ENCODE assay signal across 14 cellular contexts in the genomic region with DNA sequence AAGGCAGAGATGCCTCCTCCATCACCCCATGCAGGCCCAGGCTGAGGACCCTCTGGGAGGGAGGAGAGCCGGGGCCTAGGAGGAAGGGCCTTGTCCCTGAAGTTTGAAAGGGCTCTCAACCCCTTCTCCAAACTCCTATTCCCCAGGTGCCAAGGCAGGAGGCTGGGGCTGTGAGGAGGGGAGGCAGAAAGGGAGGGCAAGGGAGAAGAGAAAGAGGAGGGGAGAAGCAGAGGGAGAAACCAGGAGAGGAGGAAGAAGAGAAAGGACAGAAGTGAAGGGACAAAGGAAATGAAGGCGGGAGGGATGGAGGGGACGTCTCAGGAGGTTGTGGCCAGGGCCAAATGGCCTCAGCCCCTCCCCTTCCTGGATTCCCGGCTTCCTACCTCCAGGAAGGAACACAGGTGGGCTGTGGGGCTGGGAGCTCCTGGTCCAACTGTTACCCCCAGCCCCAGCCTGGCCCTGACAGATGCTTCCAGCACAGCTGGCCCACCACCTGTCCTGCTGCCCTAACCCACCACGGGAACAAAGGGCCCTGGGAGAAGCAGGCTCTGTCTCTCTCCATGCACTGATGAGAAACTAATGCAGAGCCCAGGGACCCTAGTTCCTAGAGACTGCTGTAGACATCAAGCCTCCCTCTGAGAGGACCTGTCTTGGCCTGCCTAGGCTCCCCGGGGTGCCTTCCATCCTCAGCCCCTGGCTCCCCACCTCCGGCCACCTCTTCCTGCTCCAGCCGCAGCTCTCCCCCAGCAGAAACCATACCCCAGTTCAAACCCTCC. TPM values are rescaled to one million over a fixed set of nuclear protein-coding genes. Genes with fewer than 3 reads are reported as not detected.
DNase-seq lines count a peak whose midpoint lies in the region; ATAC-seq and TF ChIP-seq lines count a peak whose summit lies in the region.
"Had no signal": no experiment of that assay in that cellular context is flagged by ENCODE, and none has a peak within 500 bp of the region (broad histone marks: within the 10 kb centered on the region; RNA-seq: fewer than 3 reads in every experiment).

No MANE protein-coding gene starts in this region.

- peaks cover 11 to 77% (median 65%) of the 10 kb centered on the region in 11 experiments; a peak in 21 of 22 replicates for H4K20me1 ChIP-seq in BLaER1 treated with 17β-estradiol and CSF1 and Interleukin-3, amounts not matched to agents 10 nM and 100 nM
- peaks cover 70% of the 10 kb centered on the region for H4K20me1 ChIP-seq in IMR-90 (ENCODE audit: insufficient read depth, low read length)

- H3K23ac ChIP-seq in IMR-90 (ENCODE audit: low read depth, low read length) (peak overlapping the region; percentile 79), neuronal stem cell (ENCODE audit: low read depth, low read length, poor library complexity) (no peak overlapping the region)

- POLR2A ChIA-PET in IMR-90 (lab: Charles Lee; ENCODE audit: unreplicated experiment), result interaction anchor here (0.5 to 1.0 kb wide), 2 partner anchors 25 to 43 kb away, joined by 3 read pairs; a partner anchor contains a TSS

- H2AFZ ChIP-seq in IMR-90 (replicated peaks; ENCODE audit: low read length, poor library complexity), result peak overlapping the region; percentile 41
- H2AFZ ChIP-seq in neuronal stem cell (ENCODE audit: low read length), result no peak overlapping the region

- no peak overlapping the region for H3K56ac ChIP-seq in IMR-90 (ENCODE audit: extremely low read depth, insufficient read depth, low read length)

- peak overlapping the region; percentile 45; the same call in 1 of the 2 replicates for H3K14ac ChIP-seq in IMR-90 (replicated peaks; ENCODE audit: low read depth, low read length)
- no peak overlapping the region for H3K14ac ChIP-seq in neuronal stem cell (ENCODE audit: low read length)

- intact Hi-C loops in IMR-90 (cut with micrococcal nuclease), result no loop called here

- H4K5ac ChIP-seq in IMR-90 (ENCODE audit: low read depth, low read length), result no peak overlapping the region

- TF ChIP-seq CTCF in IMR-90 (conservative IDR thresholded peaks at IDR 0.05; ENCODE audit: low read depth, low read length), result no peak
- TF ChIP-seq CTCF in coronary artery (IDR thresholded peaks at IDR 0.05), result no peak

- H3K9ac ChIP-seq in BLaER1 treated with 17β-estradiol and CSF1 and Interleukin-3, amounts not matched to agents 10 nM and 100 nM, result peak overlapping the region in 9 of 11 experiments; percentile 2 to 100 (median 97); a peak in 16 of 22 replicates
- H3K9ac ChIP-seq in IMR-90 (ENCODE audit: low read depth, low read length), result 0 out of 2 replicates have a peak overlapping the region, but pooled peaks have one; percentile 20
- H3K9ac ChIP-seq in neuronal stem cell (ENCODE audit: low read depth, low read length, poor library complexity), result peak overlapping the region; percentile 64

- H3K9me3 ChIP-seq in BLaER1 treated with 17β-estradiol and CSF1 and Interleukin-3, amounts not matched to agents 10 nM and 100 nM (replicated peaks in 1 of 11), result peaks cover 5 to 28% (median 21%) of the 10 kb centered on the region in 11 experiments; a peak in 18 of 22 replicates
- H3K9me3 ChIP-seq in IMR-90 (ENCODE audit: control insufficient read depth, insufficient read depth, low read length) (no peaks in the 10 kb centered on the region), neuronal stem cell (replicated peaks in 1 of 2; ENCODE audit: control insufficient read depth in 2 of 2, insufficient read depth in 1 of 2, low read depth in 1 of 2, low read length in 2 of 2) (peaks cover 12 to 13% of the 10 kb centered on the region in 2 donors)
- H3K9me3 ChIP-seq: SJSA1 had no signal

- dilution Hi-C loops in IMR-90 (cut with HindIII; ENCODE audit: low sequenced_read_pairs, unreplicated experiment), result no loop called here

- no peak overlapping the region for H2BK20ac ChIP-seq in IMR-90 (ENCODE audit: low read depth, low read length)

- peak overlapping the region; percentile 69 for H3K4ac ChIP-seq in IMR-90 (ENCODE audit: low read depth, low read length)
- H3K4ac ChIP-seq in neuronal stem cell (ENCODE audit: low read length), result no peak overlapping the region

- H3K27ac ChIP-seq in BLaER1 treated with 17β-estradiol and CSF1 and Interleukin-3, amounts not matched to agents 10 nM and 100 nM, result peak overlapping the region in 9 of 11 experiments; percentile 28 to 99 (median 97); a peak in 17 of 22 replicates
- H3K27ac ChIP-seq in IMR-90 (ENCODE audit: insufficient read depth, low read length) (peak overlapping the region; percentile 41), coronary artery (peak overlapping the region; percentile 11 to 97), neuronal stem cell (replicated peaks; ENCODE audit: low read length) (peak overlapping the region; percentile 33)

- H2AK5ac ChIP-seq in IMR-90 (ENCODE audit: low read depth, low read length) (peak overlapping the region; percentile 74), neuronal stem cell (ENCODE audit: low read depth, low read length) (peak overlapping the region; percentile 33)

- no peak for TF ChIP-seq RAD21 in IMR-90 (IDR thresholded peaks at IDR 0.05; ENCODE audit: low read length)

- TF ChIP-seq POLR2A in IMR-90 (IDR thresholded peaks at IDR 0.05; ENCODE audit: low read depth, low read length), result no peak

- H3K79me1 ChIP-seq in IMR-90 (ENCODE audit: low read depth in 1 of 2, low read length in 2 of 2) (peaks cover 27 to 74% of the 10 kb centered on the region in 2 experiments), neuronal stem cell (ENCODE audit: low read depth, low read length) (peaks cover 33% of the 10 kb centered on the region)

- H3K36me3 ChIP-seq in BLaER1 treated with 17β-estradiol and CSF1 and Interleukin-3, amounts not matched to agents 10 nM and 100 nM, result peaks cover 27 to 74% (median 69%) of the 10 kb centered on the region in 11 experiments
- H3K36me3 ChIP-seq in IMR-90 (ENCODE audit: control insufficient read depth, insufficient read depth, low read length) (peaks cover 50% of the 10 kb centered on the region), neuronal stem cell (replicated peaks in 1 of 2; ENCODE audit: control insufficient read depth in 2 of 2, insufficient read depth in 2 of 2, low read length in 2 of 2) (peaks cover 54 to 77% of the 10 kb centered on the region in 2 donors)

- H3K4me2 ChIP-seq in BLaER1 treated with 17β-estradiol and CSF1 and Interleukin-3, amounts not matched to agents 10 nM and 100 nM, result peak overlapping the region; percentile 94 to 100 (median 99)
- H3K4me2 ChIP-seq in IMR-90 (ENCODE audit: low read depth, low read length) (peak overlapping the region; percentile 39), neuronal stem cell (ENCODE audit: insufficient read depth, low read length, poor library complexity, severe bottlenecking) (no peak overlapping the region)

- H3K18ac ChIP-seq in IMR-90 (ENCODE audit: low read depth, low read length) (no peak overlapping the region), neuronal stem cell (ENCODE audit: low read length) (peak overlapping the region; percentile 73)

- H2BK15ac ChIP-seq in IMR-90 (ENCODE audit: low read depth, low read length) (no peak overlapping the region), neuronal stem cell (ENCODE audit: low read length) (no peak overlapping the region)

- in situ Hi-C loops in IMR-90 (cut with MboI; ENCODE audit: low sequenced_read_pairs), result no loop called here

- H4K8ac ChIP-seq in IMR-90 (ENCODE audit: low read depth in 2 of 2, low read length in 2 of 2) (no peak overlapping the region), neuronal stem cell (ENCODE audit: low read depth, low read length) (no peak overlapping the region)

- BruUV-seq in IMR-90 (replicated peaks; lab: Mats Ljungman, UMichigan), result no TSS peak

- peak overlapping the region; percentile 92 for H2AK9ac ChIP-seq in IMR-90 (replicated peaks; ENCODE audit: low read depth, low read length, poor library complexity)

- H2BK12ac ChIP-seq in neuronal stem cell (ENCODE audit: low read length), result no peak overlapping the region

- H4K91ac ChIP-seq in IMR-90 (ENCODE audit: insufficient read depth, low read depth, low read length) (peak overlapping the region; percentile 63), neuronal stem cell (ENCODE audit: low read depth, low read length, poor library complexity) (no peak overlapping the region)

- H3K4me3 ChIP-seq in BLaER1 treated with 17β-estradiol and CSF1 and Interleukin-3, amounts not matched to agents 10 nM and 100 nM, result peak overlapping the region in 5 of 10 experiments; percentile 20 to 91 (median 78); a peak in 4 of 20 replicates
- H3K4me3 ChIP-seq in IMR-90 (ENCODE audit: insufficient read depth, low read depth, low read length), result no peak overlapping the region
- H3K4me3 ChIP-seq in coronary artery, result no peak overlapping the region
- no peak overlapping the region for H3K4me3 ChIP-seq in neuronal stem cell (ENCODE audit: low read length in 2 of 2)
- H3K4me3 ChIP-seq: SJSA1 had no signal

- ATAC-seq in IMR-90 (ENCODE audit: low read depth) (no peak), GM18502 (IDR thresholded peaks at IDR 0.05; ENCODE audit: poor library complexity, unreplicated experiment) (no peak), HG03565 (IDR thresholded peaks at IDR 0.05; ENCODE audit: unreplicated experiment) (no peak)

- CTCF ChIA-PET in IMR-90 (lab: Yijun Ruan, JAX), result interaction anchor here (0.9 kb wide), 1 partner anchor 76 kb away, joined by 3 read pairs; no protein-coding TSS in a partner anchor

- no peaks in the 10 kb centered on the region for H3K27me3 ChIP-seq in BLaER1 treated with 17β-estradiol and CSF1 and Interleukin-3, amounts not matched to agents 10 nM and 100 nM
- H3K27me3 ChIP-seq in IMR-90 (ENCODE audit: control insufficient read depth, insufficient read depth, low read length) (no peaks in the 10 kb centered on the region), neuronal stem cell (ENCODE audit: control insufficient read depth in 3 of 3, insufficient read depth in 3 of 3, low read depth in 1 of 3, low read length in 3 of 3) (no peaks in the 10 kb centered on the region)
- H3K27me3 ChIP-seq: SJSA1 had no signal

- H2BK120ac ChIP-seq in IMR-90 (ENCODE audit: low read depth, low read length), result no peak overlapping the region
- no peak overlapping the region for H2BK120ac ChIP-seq in neuronal stem cell (ENCODE audit: low read depth, low read length)

- peaks cover 44 to 50% (median 47%) of the 10 kb centered on the region in 10 experiments for H3K4me1 ChIP-seq in BLaER1 treated with 17β-estradiol and CSF1 and Interleukin-3, amounts not matched to agents 10 nM and 100 nM
- H3K4me1 ChIP-seq in IMR-90 (ENCODE audit: control insufficient read depth, insufficient read depth, low read length), result peaks cover 39% of the 10 kb centered on the region
- H3K4me1 ChIP-seq in neuronal stem cell (ENCODE audit: control insufficient read depth in 2 of 2, insufficient read depth in 1 of 2, low read depth in 1 of 2, low read length in 2 of 2), result peaks cover 41 to 44% of the 10 kb centered on the region in 2 donors

- 100% methylated on average over 1 of the region's 8 CpGs; no CpG with 5 or more reads in 1 of the 2 experiments for WGBS in IMR-90 (ENCODE audit: extremely low coverage in 2 of 2, insufficient read length in 1 of 2), 2 experiments
- WGBS in neuronal stem cell (ENCODE audit: extremely low coverage in 2 of 2, insufficient read length in 2 of 2, insufficient replicate concordance in 1 of 2), 2 donors, result no CpG with 5 or more reads among the region's 8 CpGs

- H3K9me1 ChIP-seq in IMR-90 (ENCODE audit: insufficient read depth, low read length), result peaks cover 39% of the 10 kb centered on the region

- DNase-seq in IMR-90, result no peak
- no peak for DNase-seq in coronary artery (ENCODE audit: low spot score)
- DNase-seq in neuronal stem cell (ENCODE audit: low spot score), result no peak
- no peak for DNase-seq in medulla oblongata (ENCODE audit: extremely low spot score)
- DNase-seq in cerebellar cortex (ENCODE audit: low spot score), result no peak
- DNase-seq: activated CD4-positive, alpha-beta T cell treated with anti-CD3 and anti-CD28 coated beads, Interleukin-2, amount 10 ng/mL, durations not matched to agents 7 days and 5 days; activated naive CD4-positive, alpha-beta T cell; effector CD8-positive, alpha-beta T cell; KG1; NCI-H510A had no signal

- H2BK5ac ChIP-seq in IMR-90 (ENCODE audit: low read depth, low read length, poor library complexity, severe bottlenecking) (peak overlapping the region; percentile 39), neuronal stem cell (ENCODE audit: low read length) (peak overlapping the region; percentile 40)

RNA-seq across cellular contexts. Expression of a gene that starts 3.5 kb away (rescaled TPM):
- total RNA-seq in IMR-90 (2012; rRNA removed), result 122 and 212 TPM in 2 replicates
- polyA plus RNA-seq in IMR-90 (2012; rRNA removed), result 187 and 235 TPM in 2 replicates
- 150 and 193 TPM in 2 replicates for polyA plus RNA-seq in IMR-90 (2012; cell fraction: cytosol; rRNA removed)
- 786 and 1,481 TPM in 2 replicates for polyA plus RNA-seq in IMR-90 (2012; cell fraction: nucleus; rRNA removed; ENCODE audit: low replicate concordance)
- 205 TPM for polyA plus RNA-seq in neuronal stem cell (2013, experiment 1 of 2)
- polyA plus RNA-seq in neuronal stem cell (2013, experiment 2 of 2), result 197 TPM

RNA-seq across cellular contexts. Expression of a gene that starts 23.3 kb away (rescaled TPM):
- total RNA-seq in IMR-90 (2012; rRNA removed), result 1.1 TPM in 2 replicates
- polyA plus RNA-seq in IMR-90 (2012; rRNA removed), result 10.1 and 13.6 TPM in 2 replicates
- 11.9 and 36.3 TPM in 2 replicates for polyA plus RNA-seq in IMR-90 (2012; cell fraction: cytosol; rRNA removed)
- polyA plus RNA-seq in IMR-90 (2012; cell fraction: nucleus; rRNA removed; ENCODE audit: low replicate concordance), result 12.9 and 42.6 TPM in 2 replicates
- 26.8 TPM for polyA plus RNA-seq in neuronal stem cell (2013, experiment 1 of 2)
- polyA plus RNA-seq in neuronal stem cell (2013, experiment 2 of 2), result 26.8 TPM

RNA-seq across cellular contexts. Expression of a gene that starts 27.5 kb away (rescaled TPM):
- 70.4 and 72.5 TPM in 2 replicates for total RNA-seq in IMR-90 (2012; rRNA removed)
- 534 and 574 TPM in 2 replicates for polyA plus RNA-seq in IMR-90 (2012; rRNA removed)
- 252 and 588 TPM in 2 replicates for polyA plus RNA-seq in IMR-90 (2012; cell fraction: cytosol; rRNA removed)
- 1,535 and 3,107 TPM in 2 replicates for polyA plus RNA-seq in IMR-90 (2012; cell fraction: nucleus; rRNA removed; ENCODE audit: low replicate concordance)
- polyA plus RNA-seq in neuronal stem cell (2013, experiment 1 of 2), result 206 TPM
- polyA plus RNA-seq in neuronal stem cell (2013, experiment 2 of 2), result 193 TPM

RNA-seq across cellular contexts. Expression of a gene that starts 39.7 kb away (rescaled TPM):
- 0.54 and 0.56 TPM in 2 replicates for total RNA-seq in IMR-90 (2012; rRNA removed)
- 3.6 and 3.9 TPM in 2 replicates for polyA plus RNA-seq in IMR-90 (2012; rRNA removed)
- polyA plus RNA-seq in IMR-90 (2012; cell fraction: cytosol; rRNA removed), result 0.49 and 1.3 TPM in 2 replicates
- 20.3 and 32.4 TPM in 2 replicates for polyA plus RNA-seq in IMR-90 (2012; cell fraction: nucleus; rRNA removed; ENCODE audit: low replicate concordance)
- 1.2 TPM for polyA plus RNA-seq in neuronal stem cell (2013, experiment 1 of 2)
- 1.2 TPM for polyA plus RNA-seq in neuronal stem cell (2013, experiment 2 of 2)

RNA-seq across cellular contexts. Expression of a gene that starts 43.5 kb away (rescaled TPM):
- total RNA-seq in IMR-90 (2012; rRNA removed), result 30.1 and 35.0 TPM in 2 replicates
- 25.3 and 30.1 TPM in 2 replicates for polyA plus RNA-seq in IMR-90 (2012; rRNA removed)
- 29.1 and 34.2 TPM in 2 replicates for polyA plus RNA-seq in IMR-90 (2012; cell fraction: cytosol; rRNA removed)
- polyA plus RNA-seq in IMR-90 (2012; cell fraction: nucleus; rRNA removed; ENCODE audit: low replicate concordance), result 23.2 and 34.3 TPM in 2 replicates
- 27.8 TPM for polyA plus RNA-seq in neuronal stem cell (2013, experiment 1 of 2)
- polyA plus RNA-seq in neuronal stem cell (2013, experiment 2 of 2), result 27.7 TPM

Comparison
In these comparisons a context has a peak if more than half of its experiments do, and no peak if none do; other contexts are left out.
1. H3K27ac ChIP-seq: peak in every context shown above with its lines; median percentile 97 in BLaER1 treated with 17β-estradiol and CSF1 and Interleukin-3, amounts not matched to agents 10 nM and 100 nM; 54 in coronary artery; 41 in IMR-90; 33 in neuronal stem cell.
2. H3K9ac ChIP-seq: peak in every context shown above with its lines; median percentile 97 in BLaER1 treated with 17β-estradiol and CSF1 and Interleukin-3, amounts not matched to agents 10 nM and 100 nM; 64 in neuronal stem cell; 20 in IMR-90.